In the genomic region with DNA sequence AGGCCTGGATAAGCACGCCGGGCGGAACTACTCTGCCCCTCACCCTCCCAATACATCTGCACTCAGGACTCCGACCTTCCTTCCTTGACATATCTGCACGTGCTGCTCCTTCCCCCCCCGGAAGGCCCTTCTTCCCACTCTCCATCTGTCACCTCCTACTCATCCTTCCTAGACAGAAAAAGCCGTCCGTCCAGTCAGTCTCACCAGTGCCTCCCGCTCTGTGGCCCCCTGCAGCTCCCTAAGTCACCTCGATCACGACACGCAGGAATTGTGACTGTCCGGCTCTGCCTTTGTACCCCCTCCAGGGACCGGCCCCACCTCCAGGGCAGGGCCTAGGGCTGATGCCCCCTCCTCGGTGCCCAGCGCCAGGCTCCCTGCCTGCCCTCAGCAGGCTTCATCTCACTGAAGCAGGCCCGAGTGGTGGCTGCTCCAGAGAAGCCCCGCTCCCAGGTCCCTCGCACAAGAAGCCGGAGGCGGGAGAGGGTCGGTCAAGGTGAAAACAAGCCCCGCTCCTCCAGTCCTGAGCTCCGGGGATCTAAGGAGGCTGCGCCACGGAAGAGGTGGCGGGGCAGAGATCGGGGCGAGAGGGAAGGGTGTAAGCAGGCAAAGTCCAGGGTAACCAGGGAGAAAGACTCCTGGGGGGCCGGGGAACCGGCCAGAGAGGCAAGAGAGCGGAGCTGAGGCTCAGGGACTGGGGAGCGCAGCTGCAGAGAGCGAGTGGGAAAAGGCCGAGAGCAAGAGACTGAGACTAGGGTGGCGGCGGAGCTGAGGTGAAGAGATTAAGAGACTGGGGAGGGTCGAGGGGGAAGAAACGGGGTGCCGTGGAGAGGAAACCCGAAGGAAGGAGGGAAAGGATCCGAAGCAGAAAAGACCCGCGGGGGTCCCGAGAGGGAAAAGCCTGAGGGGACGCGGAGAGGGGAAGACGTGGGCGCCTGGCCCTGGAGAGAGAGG, we compare ENCODE assay signal across 8 cellular contexts. TPM values are rescaled to one million over a fixed set of nuclear protein-coding genes. Genes with fewer than 3 reads are reported as not detected.
A peak's percentile ranks its signal among the peaks of the same experiment; 100 is the strongest.
DNase-seq lines count a peak whose midpoint lies in the region; ATAC-seq and TF ChIP-seq lines count a peak whose summit lies in the region.

No MANE protein-coding gene starts in this region.

- H3K4me2 ChIP-seq in GM23248 (ENCODE audit: unreplicated experiment) (peak overlapping the region; percentile 97), SU-DHL-6 (ENCODE audit: low read depth, low read length, poor library complexity, severe bottlenecking) (peak overlapping the region; percentile 98)

- no peaks in the 10 kb centered on the region for H3K9me3 ChIP-seq in GM23248 (ENCODE audit: low read depth)
- H3K9me3 ChIP-seq in SU-DHL-6 (ENCODE audit: insufficient read depth, low read length): no peaks in the 10 kb centered on the region

- in situ Hi-C loops in GM23248 (cut with MboI): no loop called here

- H3K36me3 Mint-ChIP-seq in effector memory CD8-positive, alpha-beta T cell (ENCODE audit: insufficient read depth): peaks cover 40% of the 10 kb centered on the region
- peaks cover 0 to 6% (median 0%) of the 10 kb centered on the region in 3 donors for H3K36me3 Mint-ChIP-seq in naive thymus-derived CD8-positive, alpha-beta T cell

- POLR2A ChIA-PET in naive thymus-derived CD8-positive, alpha-beta T cell (lab: Charles Lee): interaction anchor here (0.6 to 8.1 kb wide), 7 partner anchors 9 to 876 kb away, joined by 3 to 142 read pairs (median 8); a partner anchor contains a TSS

- no peaks in the 10 kb centered on the region for H3K9me3 Mint-ChIP-seq in effector memory CD8-positive, alpha-beta T cell
- no peaks in the 10 kb centered on the region for H3K9me3 Mint-ChIP-seq in naive thymus-derived CD8-positive, alpha-beta T cell

- peaks cover 6% of the 10 kb centered on the region; the same call in 1 of the 2 replicates for H4K20me1 ChIP-seq in GM23248 (ENCODE audit: insufficient read depth)
- H4K20me1 ChIP-seq in SU-DHL-6 (ENCODE audit: low read depth, low read length): no peaks in the 10 kb centered on the region

- H3K4me1 Mint-ChIP-seq in effector memory CD8-positive, alpha-beta T cell (ENCODE audit: low read depth in 2 of 2): peaks cover 50 to 60% of the 10 kb centered on the region in 2 donors
- peaks cover 28 to 64% (median 55%) of the 10 kb centered on the region in 4 donors for H3K4me1 Mint-ChIP-seq in naive thymus-derived CD8-positive, alpha-beta T cell

- peak overlapping the region; percentile 96 to 97 for H3K27ac Mint-ChIP-seq in effector memory CD8-positive, alpha-beta T cell
- peak overlapping the region; percentile 96 to 100 (median 99) for H3K27ac Mint-ChIP-seq in naive thymus-derived CD8-positive, alpha-beta T cell

- no peaks in the 10 kb centered on the region for H3K27me3 ChIP-seq in GM23248 (replicated peaks; ENCODE audit: insufficient read depth)
- no peaks in the 10 kb centered on the region for H3K27me3 ChIP-seq in SU-DHL-6 (ENCODE audit: low read length)

- H3K9me2 ChIP-seq in GM23248 (ENCODE audit: insufficient read depth) (no peaks in the 10 kb centered on the region), SU-DHL-6 (replicated peaks; ENCODE audit: insufficient read depth, low read length) (no peaks in the 10 kb centered on the region)

- H3K4me1 ChIP-seq in GM23248 (ENCODE audit: insufficient read depth): peaks cover 26% of the 10 kb centered on the region

- TF ChIP-seq CTCF in SU-DHL-6 (IDR thresholded peaks at IDR 0.05; ENCODE audit: insufficient read depth, low read length, poor library complexity, severe bottlenecking): no peak

- WGBS in GM23248 (ENCODE audit: low coverage in 1 of 2, low lambda C conversion rate in 2 of 2, missing lambda C conversion rate in 2 of 2), 2 experiments: 4% methylated on average over 35 to 49 of the region's 49 CpGs

- H3F3A ChIP-seq in GM23248 (ENCODE audit: insufficient read depth): peaks cover 32% of the 10 kb centered on the region
- H3F3A ChIP-seq in SU-DHL-6 (ENCODE audit: insufficient read depth): peaks cover 50% of the 10 kb centered on the region

- H3K4me3 ChIP-seq in GM23248 (peak overlapping the region; percentile 98), SU-DHL-6 (ENCODE audit: insufficient read depth, low read length, poor library complexity, severe bottlenecking) (peak overlapping the region; percentile 73)

- no peaks in the 10 kb centered on the region; the same call in 1 of the 2 replicates for H3K36me3 ChIP-seq in GM23248 (ENCODE audit: low read depth)
- no peaks in the 10 kb centered on the region for H3K36me3 ChIP-seq in SU-DHL-6 (ENCODE audit: low read length)

- peaks cover 59% of the 10 kb centered on the region for H3K79me2 ChIP-seq in GM23248 (ENCODE audit: insufficient read depth)
- H3K79me2 ChIP-seq in SU-DHL-6 (ENCODE audit: insufficient read depth, low read length): peaks cover 59% of the 10 kb centered on the region

- DNase-seq in AG08396 (ENCODE audit: low spot score): peak; percentile 47
- peak; percentile 61 for DNase-seq in GM23248
- DNase-seq in effector memory CD8-positive, alpha-beta T cell: peak in 1 of 3 experiments; percentile 23
- DNase-seq in naive thymus-derived CD8-positive, alpha-beta T cell: peak in 3 of 10 donors; percentile 33 to 38 (median 38)
- DNase-seq in GDM1 (lab: John Stamatoyannopoulos, UW): no peak
- no peak for DNase-seq in inferior parietal cortex (ENCODE audit: extremely low spot score)
- no peak for DNase-seq in globus pallidus (ENCODE audit: low spot score)

- H3K27me3 Mint-ChIP-seq in effector memory CD8-positive, alpha-beta T cell: no peaks in the 10 kb centered on the region
- H3K27me3 Mint-ChIP-seq in naive thymus-derived CD8-positive, alpha-beta T cell: no peaks in the 10 kb centered on the region

- H3K4me3 Mint-ChIP-seq in effector memory CD8-positive, alpha-beta T cell: peak overlapping the region; percentile 93 to 96
- peak overlapping the region; percentile 93 to 99 (median 98) for H3K4me3 Mint-ChIP-seq in naive thymus-derived CD8-positive, alpha-beta T cell

- no peak for ATAC-seq in effector memory CD8-positive, alpha-beta T cell (replicated peaks)
- ATAC-seq in naive thymus-derived CD8-positive, alpha-beta T cell: no peak

- H2AFZ ChIP-seq in GM23248 (no peak overlapping the region), SU-DHL-6 (ENCODE audit: low read depth, low read length, severe bottlenecking) (no peak overlapping the region)

- H3K27ac ChIP-seq in GM23248 (peak overlapping the region; percentile 78), SU-DHL-6 (ENCODE audit: low read depth, low read length) (peak overlapping the region; percentile 99)

- H3K9ac ChIP-seq in GM23248 (peak overlapping the region; percentile 96), SU-DHL-6 (ENCODE audit: low read length) (peak overlapping the region; percentile 94)

RNA-seq across cellular contexts. Expression of a gene that starts 1.1 kb away (rescaled TPM):
- total RNA-seq in GM23248 (2014; rRNA removed; shearing (Covaris generic)): 36.2 and 36.9 TPM in 2 replicates
- 9.7 and 12.1 TPM in 2 replicates for polyA plus RNA-seq in GM23248 (2016; fragmentation: Nextera tagmentation; extraction: Ambion mirVana)
- 100 to 1,000 TPM; 167 to 168 TPM for total RNA-seq in naive thymus-derived CD8-positive, alpha-beta T cell
- polyA plus RNA-seq in naive thymus-derived CD8-positive, alpha-beta T cell: 100 to 1,000 TPM in 1 of 3 donors, 10 to 100 TPM in 2; 57.3 to 131 (median 60.9) TPM

RNA-seq across cellular contexts. Expression of a gene that starts 22.2 kb away (rescaled TPM):
- 31.9 and 42.5 TPM in 2 replicates for total RNA-seq in GM23248 (2014; rRNA removed; shearing (Covaris generic))
- polyA plus RNA-seq in GM23248 (2016; fragmentation: Nextera tagmentation; extraction: Ambion mirVana): 60.2 and 62.5 TPM in 2 replicates
- 10 to 100 TPM; 20.3 to 20.4 TPM for total RNA-seq in naive thymus-derived CD8-positive, alpha-beta T cell
- 10 to 100 TPM; 38.6 to 44.8 (median 42.5) TPM for polyA plus RNA-seq in naive thymus-derived CD8-positive, alpha-beta T cell

RNA-seq across cellular contexts. Expression of a gene that starts 26.1 kb away (rescaled TPM):
- total RNA-seq in GM23248 (2014; rRNA removed; shearing (Covaris generic)): 1.9 and 11.9 TPM in 2 replicates
- 0.39 and 0.55 TPM in 2 replicates for polyA plus RNA-seq in GM23248 (2016; fragmentation: Nextera tagmentation; extraction: Ambion mirVana)
- total RNA-seq in naive thymus-derived CD8-positive, alpha-beta T cell: 1 to 10 TPM; 1.9 to 2.9 TPM
- under 1 TPM in 1 of 3 donors, not detected in 2; 0.24 TPM for polyA plus RNA-seq in naive thymus-derived CD8-positive, alpha-beta T cell

RNA-seq across cellular contexts. Expression of a gene that starts 29.2 kb away (rescaled TPM):
- total RNA-seq in GM23248 (2014; rRNA removed; shearing (Covaris generic)): 0.63 and 2.4 TPM in 2 replicates
- 0.41 and 0.46 TPM in 2 replicates for polyA plus RNA-seq in GM23248 (2016; fragmentation: Nextera tagmentation; extraction: Ambion mirVana)
- total RNA-seq in naive thymus-derived CD8-positive, alpha-beta T cell: 10 to 100 TPM; 17.7 to 20.9 TPM
- polyA plus RNA-seq in naive thymus-derived CD8-positive, alpha-beta T cell: 1 to 10 TPM in 1 of 3 donors, under 1 TPM in 2; 0.17 to 2.3 (median 0.54) TPM

RNA-seq across cellular contexts. Expression of a gene that starts 48.4 kb away (rescaled TPM):
- 0.43 and 2.9 TPM in 2 replicates for total RNA-seq in GM23248 (2014; rRNA removed; shearing (Covaris generic))
- polyA plus RNA-seq in GM23248 (2016; fragmentation: Nextera tagmentation; extraction: Ambion mirVana): 0.28 and 0.49 TPM in 2 replicates
- not detected for total RNA-seq in naive thymus-derived CD8-positive, alpha-beta T cell
- polyA plus RNA-seq in naive thymus-derived CD8-positive, alpha-beta T cell: not detected

Comparison
In these comparisons a context has a peak if more than half of its experiments do, and no peak if none do; other contexts are left out.
1. DNase-seq: peak in AG08396 (single experiment) and GM23248 (single experiment); none in GDM1 (single experiment), inferior parietal cortex (single experiment) and globus pallidus (single experiment).